ENCODE assay signal across 30 cellular contexts in genomic region chrX:41711021-41711667, GRCh38. TPM values are rescaled to one million over a fixed set of nuclear protein-coding genes. Genes with fewer than 3 reads are reported as not detected.
"Had no signal": no experiment of that assay in that cellular context is flagged by ENCODE, and none has a peak within 500 bp of the region (broad histone marks: within the 10 kb centered on the region; RNA-seq: fewer than 3 reads in every experiment).

No MANE protein-coding gene starts in this region.

- DNase-seq: cortex of kidney; dorsolateral prefrontal cortex; effector CD8-positive, alpha-beta T cell; heart left ventricle; hippocampal formation; left colon; left ventricle myocardium superior; mesenchymal stem cell; naive thymus-derived CD4-positive, alpha-beta T cell; nephron progenitor cell; psoas muscle; retina; right lobe of liver; spleen; stimulated activated CD4-positive, alpha-beta T cell treated with anti-CD3 and anti-CD28 coated beads, Interleukin-15, amount 100 ng/mL, for 24 hours; stimulated activated CD4-positive, alpha-beta T cell treated with anti-CD3 and anti-CD28 coated beads, Interleukin-2, amount 100 ng/mL, for 24 hours; stimulated activated naive CD4-positive, alpha-beta T cell treated with Interleukin-2 at 50 U/mL for 16 hours; testis; upper lobe of right lung had no signal

- H3K4me3 ChIP-seq: dorsolateral prefrontal cortex, heart left ventricle, lung, psoas muscle, right lobe of liver, spleen, testis, tibial nerve, upper lobe of right lung, vagina had no signal

- H3K9me3 ChIP-seq: psoas muscle, right lobe of liver, spleen, testis, tibial nerve, upper lobe of right lung, vagina had no signal

- H2AFZ ChIP-seq: parathyroid adenoma had no signal

- H3K9ac ChIP-seq: parathyroid adenoma had no signal

- H3K27ac ChIP-seq: dorsolateral prefrontal cortex, heart left ventricle, parathyroid adenoma, psoas muscle, right lobe of liver, spleen, testis, tibial nerve, upper lobe of right lung, vagina had no signal

- FAIRE-seq: endometrium, frontal cortex had no signal

- H3K4me3 Mint-ChIP-seq: naive thymus-derived CD4-positive, alpha-beta T cell; nephron progenitor cell had no signal

- H3K4me1 Mint-ChIP-seq: nephron progenitor cell had no signal

- H3K27ac Mint-ChIP-seq: naive thymus-derived CD4-positive, alpha-beta T cell; nephron progenitor cell had no signal

- H3K27me3 Mint-ChIP-seq: naive thymus-derived CD4-positive, alpha-beta T cell had no signal

- H3K4me1 ChIP-seq: parathyroid adenoma, psoas muscle, right lobe of liver, testis, tibial nerve, upper lobe of right lung, vagina had no signal

- H3K36me3 ChIP-seq: heart left ventricle, right lobe of liver, spleen, tibial nerve, upper lobe of right lung, vagina had no signal

- ATAC-seq: esophagus mucosa; heart left ventricle; left colon; left ventricle myocardium superior; naive thymus-derived CD4-positive, alpha-beta T cell; psoas muscle; right lobe of liver; upper lobe of right lung had no signal

- H3K27me3 ChIP-seq: right lobe of liver, testis, upper lobe of right lung, vagina had no signal

- H3K79me2 ChIP-seq: parathyroid adenoma had no signal

- H3K9me3 Mint-ChIP-seq: naive thymus-derived CD4-positive, alpha-beta T cell had no signal

RNA-seq across cellular contexts. Expression of gene GPR82, which starts 12.8 kb away (rescaled TPM):
- total RNA-seq: fibroblast of lung, frontal cortex, glomerular endothelial cell, kidney epithelial cell, skeletal muscle tissue, vagina had no signal
- polyA plus RNA-seq: fibroblast of lung had no signal

RNA-seq across cellular contexts. Expression of gene GPR34, which starts 22.4 kb away (rescaled TPM):
- total RNA-seq: fibroblast of lung, glomerular endothelial cell, kidney epithelial cell had no signal
- polyA plus RNA-seq: fibroblast of lung had no signal
